ENCODE assay signal across 7 cellular contexts in the genomic region with DNA sequence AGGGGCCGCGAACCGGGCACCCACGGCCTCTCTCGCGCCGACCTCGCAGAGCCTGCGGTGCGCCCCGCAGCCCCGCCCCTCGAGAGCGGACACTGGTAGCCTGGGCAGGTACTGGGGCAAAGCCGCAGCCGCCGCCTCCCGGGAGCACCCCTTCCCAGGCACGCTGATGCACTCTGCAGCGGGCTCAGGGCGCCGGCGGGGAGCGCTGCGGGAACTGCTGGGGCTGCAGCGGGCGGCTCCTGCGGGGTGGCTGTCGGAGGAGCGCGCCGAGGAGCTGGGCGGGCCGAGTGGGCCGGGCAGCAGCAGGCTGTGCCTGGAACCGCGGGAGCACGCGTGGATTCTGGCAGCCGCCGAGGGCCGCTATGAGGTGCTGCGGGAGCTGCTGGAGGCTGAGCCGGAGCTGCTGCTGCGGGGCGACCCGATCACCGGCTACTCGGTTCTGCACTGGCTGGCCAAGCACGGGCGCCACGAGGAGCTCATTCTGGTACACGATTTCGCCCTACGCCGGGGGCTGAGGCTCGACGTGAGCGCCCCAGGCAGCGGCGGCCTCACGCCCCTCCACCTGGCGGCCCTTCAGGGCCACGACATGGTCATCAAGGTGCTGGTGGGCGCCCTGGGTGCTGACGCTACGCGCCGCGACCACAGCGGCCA. TPM values are rescaled to one million over a fixed set of nuclear protein-coding genes. Genes with fewer than 3 reads are reported as not detected.
DNase-seq lines count a peak whose midpoint lies in the region; ATAC-seq and TF ChIP-seq lines count a peak whose summit lies in the region.

No MANE protein-coding gene starts in this region.

- DNase-seq in H7 (peak; percentile 75), chondrocyte (ENCODE audit: low spot score) (peak; percentile 94), memory B cell (ENCODE audit: low spot score in 2 of 2) (peak in 1 of 2 donors; percentile 42), tibial artery (no peak), NCI-H446 treated with DMSO at 0.1 percent for 48 hours (lab: John Stamatoyannopoulos, UW) (no peak)

- no peaks in the 10 kb centered on the region for H3K9me3 Mint-ChIP-seq in T-helper 1 cell treated with Interleukin-12 subunit alpha and Interleukin-12 subunit beta and Interleukin-4 antibody, amounts not matched to agents 30 μg/mL and 1 μg/mL, for 36 hours
- no peaks in the 10 kb centered on the region for H3K9me3 Mint-ChIP-seq in chondrocyte (ENCODE audit: low read depth)
- no peaks in the 10 kb centered on the region for H3K9me3 Mint-ChIP-seq in memory B cell

- no peaks in the 10 kb centered on the region for H3K36me3 Mint-ChIP-seq in T-helper 1 cell treated with Interleukin-12 subunit alpha and Interleukin-12 subunit beta and Interleukin-4 antibody, amounts not matched to agents 30 μg/mL and 1 μg/mL, for 36 hours (ENCODE audit: low read depth)
- no peaks in the 10 kb centered on the region for H3K36me3 Mint-ChIP-seq in chondrocyte (ENCODE audit: low read depth)
- no peaks in the 10 kb centered on the region for H3K36me3 Mint-ChIP-seq in memory B cell

- intact Hi-C loops in tibial artery (cut with DNase I; ENCODE audit: low total_unique reads): no loop called here

- H3K27me3 ChIP-seq in H7 (ENCODE audit: control insufficient read depth, insufficient read depth, low read length): peaks cover 14% of the 10 kb centered on the region
- peaks cover 0 to 4% of the 10 kb centered on the region in 2 donors for H3K27me3 ChIP-seq in tibial artery

- ATAC-seq in memory B cell (ENCODE audit: low read depth) (peak; percentile 18), GM19455 (IDR thresholded peaks at IDR 0.05; ENCODE audit: unreplicated experiment) (no peak)

- H3K27ac Mint-ChIP-seq in T-helper 1 cell treated with Interleukin-12 subunit alpha and Interleukin-12 subunit beta and Interleukin-4 antibody, amounts not matched to agents 30 μg/mL and 1 μg/mL, for 36 hours: no peak overlapping the region
- H3K27ac Mint-ChIP-seq in chondrocyte (ENCODE audit: unreplicated experiment): no peak overlapping the region
- peak overlapping the region; percentile 78 for H3K27ac Mint-ChIP-seq in memory B cell

- H3K4me3 ChIP-seq in H7 (ENCODE audit: insufficient read depth, low read depth, low read length) (peak overlapping the region; percentile 54), tibial artery (peak overlapping the region; percentile 46 to 56)

- peaks cover 0 to 15% (median 7%) of the 10 kb centered on the region in 4 donors for H3K4me1 ChIP-seq in tibial artery

- H3K4me3 Mint-ChIP-seq in T-helper 1 cell treated with Interleukin-12 subunit alpha and Interleukin-12 subunit beta and Interleukin-4 antibody, amounts not matched to agents 30 μg/mL and 1 μg/mL, for 36 hours: peak overlapping the region; percentile 28
- H3K4me3 Mint-ChIP-seq in chondrocyte (ENCODE audit: unreplicated experiment) (peak overlapping the region; percentile 50), memory B cell (peak overlapping the region; percentile 85)

- H3K36me3 ChIP-seq in H7 (replicated peaks; ENCODE audit: control insufficient read depth, insufficient read depth, low read length) (no peaks in the 10 kb centered on the region), tibial artery (no peaks in the 10 kb centered on the region)

- H3K27ac ChIP-seq in tibial artery: no peak overlapping the region

- no peaks in the 10 kb centered on the region for H3K9me3 ChIP-seq in tibial artery

- H3K4me1 Mint-ChIP-seq in T-helper 1 cell treated with Interleukin-12 subunit alpha and Interleukin-12 subunit beta and Interleukin-4 antibody, amounts not matched to agents 30 μg/mL and 1 μg/mL, for 36 hours (ENCODE audit: low read depth): peaks cover 47% of the 10 kb centered on the region
- H3K4me1 Mint-ChIP-seq in chondrocyte (ENCODE audit: low read depth): peaks cover 13% of the 10 kb centered on the region
- H3K4me1 Mint-ChIP-seq in memory B cell: peaks cover 43% of the 10 kb centered on the region

- H3K27me3 Mint-ChIP-seq in T-helper 1 cell treated with Interleukin-12 subunit alpha and Interleukin-12 subunit beta and Interleukin-4 antibody, amounts not matched to agents 30 μg/mL and 1 μg/mL, for 36 hours (ENCODE audit: low read depth): no peaks in the 10 kb centered on the region
- no peaks in the 10 kb centered on the region for H3K27me3 Mint-ChIP-seq in chondrocyte (ENCODE audit: low read depth)
- no peaks in the 10 kb centered on the region for H3K27me3 Mint-ChIP-seq in memory B cell

- TF ChIP-seq CTCF in chondrocyte (IDR thresholded peaks at IDR 0.05) (peak; percentile 32), tibial artery (IDR thresholded peaks at IDR 0.05) (no peak)

RNA-seq across cellular contexts. Expression of gene SOWAHD, which starts 0.4 kb away (rescaled TPM):
- total RNA-seq in H7 (2014; rRNA removed; shearing (Covaris generic)): 1.8 and 3.2 TPM in 2 replicates
- total RNA-seq in chondrocyte: 0.23 to 0.40 TPM in 2 of 3 replicates, not detected in the other

RNA-seq across cellular contexts. Expression of gene RPL39, which starts 32.6 kb away (rescaled TPM):
- total RNA-seq in H7 (2014; rRNA removed; shearing (Covaris generic)): 1,219 and 1,278 TPM in 2 replicates
- 1,187 to 1,330 TPM (median 1,209 TPM) in 3 replicates for total RNA-seq in chondrocyte

Comparison
In these comparisons a context has a peak if more than half of its experiments do, and no peak if none do; other contexts are left out.
1. DNase-seq: peak in H7 (single experiment) and chondrocyte (single experiment); none in tibial artery (0 of 2) and NCI-H446 treated with DMSO at 0.1 percent for 48 hours (single experiment).
2. H3K4me3 Mint-ChIP-seq: peak in every context shown above with its lines; median percentile 85 in memory B cell; 50 in chondrocyte; 28 in T-helper 1 cell treated with Interleukin-12 subunit alpha and Interleukin-12 subunit beta and Interleukin-4 antibody, amounts not matched to agents 30 μg/mL and 1 μg/mL, for 36 hours.